In genomic region chr22:25061134-25061533, GRCh38 we compare ENCODE assay signal across 18 cellular contexts.
DNase-seq lines count a peak whose midpoint lies in the region; ATAC-seq and TF ChIP-seq lines count a peak whose summit lies in the region.
"Had no signal": no experiment of that assay in that cellular context is flagged by ENCODE, and none has a peak within 500 bp of the region (broad histone marks: within the 10 kb centered on the region; RNA-seq: fewer than 3 reads in every experiment).

No MANE protein-coding gene starts in this region.

- H3K4me3 Mint-ChIP-seq in CD4-positive, alpha-beta memory T cell: peak overlapping the region in 5 of 8 donors; percentile 17 to 80 (median 68)
- H3K4me3 Mint-ChIP-seq in activated naive CD8-positive, alpha-beta T cell treated with anti-CD3 and anti-CD28 coated beads for 36 hours: peak overlapping the region; percentile 82
- H3K4me3 Mint-ChIP-seq: mesothelial cell of epicardium had no signal

- H2AFZ ChIP-seq in mesenchymal stem cell (ENCODE audit: low read depth, low read length): no peak overlapping the region
- H2AFZ ChIP-seq: hepatocyte had no signal

- H3K27me3 ChIP-seq in BLaER1 (no peaks in the 10 kb centered on the region), mesenchymal stem cell (ENCODE audit: control insufficient read depth in 1 of 2, insufficient read depth in 1 of 2, low read length in 2 of 2) (no peaks in the 10 kb centered on the region), psoas muscle (ENCODE audit: insufficient read depth in 3 of 3, low read length in 2 of 3) (peaks cover 0 to 2% (median 0%) of the 10 kb centered on the region in 3 donors)
- no peaks in the 10 kb centered on the region for H3K27me3 ChIP-seq in CD4-positive, alpha-beta memory T cell (ENCODE audit: insufficient read depth, low read length)
- H3K27me3 ChIP-seq: BE2C, hepatocyte, right atrium auricular region had no signal

- H3K27ac Mint-ChIP-seq in CD4-positive, alpha-beta memory T cell: peak overlapping the region; percentile 61 to 100 (median 85)
- H3K27ac Mint-ChIP-seq in activated naive CD8-positive, alpha-beta T cell treated with anti-CD3 and anti-CD28 coated beads for 36 hours: peak overlapping the region; percentile 97

- H3K4me1 Mint-ChIP-seq in CD4-positive, alpha-beta memory T cell: peaks cover 27 to 58% (median 42%) of the 10 kb centered on the region in 4 donors
- peaks cover 69% of the 10 kb centered on the region for H3K4me1 Mint-ChIP-seq in activated naive CD8-positive, alpha-beta T cell treated with anti-CD3 and anti-CD28 coated beads for 36 hours

- CTCF ChIA-PET in CD4-positive, alpha-beta memory T cell (lab: Charles Lee; ENCODE audit: partially characterized antibody): interaction anchor here (0.6 to 4.7 kb wide), 11 partner anchors 8 to 110 kb away, joined by 3 to 33 read pairs (median 5); no protein-coding TSS in a partner anchor

- peak overlapping the region; percentile 64 for H3K27ac ChIP-seq in BLaER1
- H3K27ac ChIP-seq in CD4-positive, alpha-beta memory T cell (ENCODE audit: low read depth, low read length): peak overlapping the region; percentile 14
- H3K27ac ChIP-seq in mesenchymal stem cell (ENCODE audit: low read length, poor library complexity, severe bottlenecking): no peak overlapping the region
- no peak overlapping the region for H3K27ac ChIP-seq in psoas muscle
- H3K27ac ChIP-seq: hepatocyte had no signal

- no peak for TF ChIP-seq CTCF in psoas muscle (IDR thresholded peaks at IDR 0.05)

- H3K18ac ChIP-seq in mesenchymal stem cell (ENCODE audit: low read depth in 1 of 2, low read length in 2 of 2): no peak overlapping the region

- peak overlapping the region; percentile 69 for H3K4me2 ChIP-seq in BLaER1
- no peak overlapping the region for H3K4me2 ChIP-seq in mesenchymal stem cell (ENCODE audit: low read length, poor library complexity, severe bottlenecking)
- H3K4me2 ChIP-seq: hepatocyte had no signal

- H3K79me1 ChIP-seq in mesenchymal stem cell (replicated peaks; ENCODE audit: low read length, poor library complexity, severe bottlenecking): no peaks in the 10 kb centered on the region

- H3K4me1 ChIP-seq in BLaER1 (peaks cover 45% of the 10 kb centered on the region), mesenchymal stem cell (ENCODE audit: control insufficient read depth, insufficient read depth, low read depth, low read length) (no peaks in the 10 kb centered on the region), psoas muscle (peaks cover 7% of the 10 kb centered on the region)
- peaks cover 46% of the 10 kb centered on the region for H3K4me1 ChIP-seq in CD4-positive, alpha-beta memory T cell (ENCODE audit: insufficient read depth, low read length)

- WGBS in mesenchymal stem cell: 93% methylated on average over 5 of the region's 5 CpGs
- 90 to 93% (median 93%) methylated on average over 5 of the region's 5 CpGs for WGBS in psoas muscle, 3 donors

- no peak overlapping the region for H2AK5ac ChIP-seq in mesenchymal stem cell (ENCODE audit: low read length, severe bottlenecking)

- no peak overlapping the region for H3K23ac ChIP-seq in mesenchymal stem cell (ENCODE audit: low read length in 2 of 2)

- POLR2A ChIA-PET in CD4-positive, alpha-beta memory T cell (lab: Charles Lee; ENCODE audit: partially characterized antibody): interaction anchor here (0.7 to 4.1 kb wide), 7 partner anchors 9 to 112 kb away, joined by 3 to 40 read pairs (median 11); no protein-coding TSS in a partner anchor

- peak overlapping the region in 1 of 2 experiments; percentile 18 for H3K14ac ChIP-seq in mesenchymal stem cell (ENCODE audit: low read length in 2 of 2)

- no peaks in the 10 kb centered on the region for H3K9me3 Mint-ChIP-seq in CD4-positive, alpha-beta memory T cell
- no peaks in the 10 kb centered on the region for H3K9me3 Mint-ChIP-seq in activated naive CD8-positive, alpha-beta T cell treated with anti-CD3 and anti-CD28 coated beads for 36 hours
- H3K9me3 Mint-ChIP-seq: mesothelial cell of epicardium had no signal

- no peak for ATAC-seq in psoas muscle
- no peak for ATAC-seq in HG03378 (IDR thresholded peaks at IDR 0.05; ENCODE audit: unreplicated experiment)
- ATAC-seq: HCT116, PC-3 had no signal

- no peak overlapping the region for H2BK120ac ChIP-seq in mesenchymal stem cell (ENCODE audit: low read depth, low read length)

- H3K4me3 ChIP-seq in BLaER1 (no peak overlapping the region), mesenchymal stem cell (ENCODE audit: insufficient read depth in 1 of 2, low read depth in 1 of 2, low read length in 2 of 2) (no peak overlapping the region), psoas muscle (no peak overlapping the region)
- H3K4me3 ChIP-seq in CD4-positive, alpha-beta memory T cell (ENCODE audit: low read length in 2 of 2): no peak overlapping the region
- H3K4me3 ChIP-seq: hepatocyte, right atrium auricular region had no signal

- H3K9me3 ChIP-seq in BLaER1 (no peaks in the 10 kb centered on the region), mesenchymal stem cell (ENCODE audit: control insufficient read depth, low read length) (no peaks in the 10 kb centered on the region), psoas muscle (no peaks in the 10 kb centered on the region)
- H3K9me3 ChIP-seq in CD4-positive, alpha-beta memory T cell (ENCODE audit: control insufficient read depth in 1 of 2, low read length in 2 of 2): no peaks in the 10 kb centered on the region
- H3K9me3 ChIP-seq: BE2C, right atrium auricular region had no signal

- DNase-seq in CD4-positive, alpha-beta memory T cell: no peak
- DNase-seq in activated naive CD8-positive, alpha-beta T cell treated with anti-CD3 and anti-CD28 coated beads for 36 hours: no peak
- DNase-seq in mesenchymal stem cell (no peak), psoas muscle (no peak), posterior vena cava (ENCODE audit: low spot score) (no peak)
- DNase-seq: activated gamma-delta T cell treated with Interleukin-2 at 50 U/mL for 16 hours; BE2C; effector CD4-positive, alpha-beta T cell; kidney glomerular epithelial cell; NCI-H2029; NCI-H526; PC-3 had no signal

- no peak overlapping the region for H3K9ac ChIP-seq in BLaER1
- H3K9ac ChIP-seq in mesenchymal stem cell (ENCODE audit: low read length): no peak overlapping the region

- H3K36me3 ChIP-seq in BLaER1 (no peaks in the 10 kb centered on the region), mesenchymal stem cell (ENCODE audit: control insufficient read depth in 1 of 2, insufficient read depth in 2 of 2, low read depth in 1 of 2, low read length in 2 of 2) (no peaks in the 10 kb centered on the region), psoas muscle (ENCODE audit: insufficient read depth in 1 of 2, low read depth in 1 of 2) (no peaks in the 10 kb centered on the region)
- H3K36me3 ChIP-seq in CD4-positive, alpha-beta memory T cell (ENCODE audit: insufficient read depth, low read length): no peaks in the 10 kb centered on the region
- H3K36me3 ChIP-seq: BE2C, right atrium auricular region had no signal

- H4K91ac ChIP-seq in mesenchymal stem cell (ENCODE audit: low read length): no peak overlapping the region

- intact Hi-C loops in CD4-positive, alpha-beta memory T cell (cut with micrococcal nuclease): loop anchor here (10.0 kb wide), 3 partner anchors 144 to 1614 kb away; no protein-coding TSS in a partner anchor
- intact Hi-C loops in psoas muscle (cut with DNase I) (no loop called here), posterior vena cava (cut with DNase I) (no loop called here)

- no peaks in the 10 kb centered on the region for H4K20me1 ChIP-seq in BLaER1

- no peak overlapping the region for H4K8ac ChIP-seq in mesenchymal stem cell (ENCODE audit: low read length)

- no peak overlapping the region for H2BK12ac ChIP-seq in mesenchymal stem cell (ENCODE audit: low read length in 2 of 2)

- H2BK15ac ChIP-seq in mesenchymal stem cell (ENCODE audit: low read depth, poor library complexity, severe bottlenecking): peak overlapping the region; percentile 36

- no peaks in the 10 kb centered on the region for H3K36me3 Mint-ChIP-seq in CD4-positive, alpha-beta memory T cell
- peaks cover 5% of the 10 kb centered on the region for H3K36me3 Mint-ChIP-seq in activated naive CD8-positive, alpha-beta T cell treated with anti-CD3 and anti-CD28 coated beads for 36 hours

- H2BK5ac ChIP-seq in mesenchymal stem cell (ENCODE audit: low read depth, low read length, poor library complexity, severe bottlenecking): no peak overlapping the region

- no peak overlapping the region for H3K4ac ChIP-seq in mesenchymal stem cell (ENCODE audit: low read depth in 1 of 2, low read length in 2 of 2)

- H3K27me3 Mint-ChIP-seq in CD4-positive, alpha-beta memory T cell: peaks cover 1 to 2% of the 10 kb centered on the region in 2 donors
- no peaks in the 10 kb centered on the region for H3K27me3 Mint-ChIP-seq in activated naive CD8-positive, alpha-beta T cell treated with anti-CD3 and anti-CD28 coated beads for 36 hours

Comparison
In these comparisons a context has a peak if more than half of its experiments do, and no peak if none do; other contexts are left out.
1. H3K27ac ChIP-seq: peak in BLaER1 (single experiment) and CD4-positive, alpha-beta memory T cell (single experiment); none in mesenchymal stem cell (single experiment) and psoas muscle (single experiment).